Comparison of ENCODE assay signal across 19 cellular contexts in the genomic region with DNA sequence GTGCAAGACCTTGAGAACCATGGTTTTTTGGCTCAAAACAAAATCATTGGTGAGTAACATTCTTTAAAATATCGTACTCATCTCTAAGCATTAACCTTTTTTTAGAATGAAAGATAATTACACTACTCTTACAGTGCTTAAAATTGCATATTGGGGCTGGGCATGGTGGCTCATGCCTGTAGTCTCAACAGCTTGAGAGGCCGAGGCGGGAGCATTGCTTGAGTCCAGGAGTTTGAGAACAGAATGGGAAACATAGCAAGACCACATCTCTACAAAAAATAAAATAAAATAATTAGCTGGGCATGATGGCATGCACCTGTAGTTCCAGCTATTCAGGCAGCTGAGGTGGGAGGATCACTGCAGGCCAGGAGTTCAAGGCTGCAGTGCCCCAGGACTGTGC. TPM values are rescaled to one million over a fixed set of nuclear protein-coding genes. Genes with fewer than 3 reads are reported as not detected.
DNase-seq lines count a peak whose midpoint lies in the region; ATAC-seq and TF ChIP-seq lines count a peak whose summit lies in the region.
"Had no signal": no experiment of that assay in that cellular context is flagged by ENCODE, and none has a peak within 500 bp of the region (broad histone marks: within the 10 kb centered on the region; RNA-seq: fewer than 3 reads in every experiment).

No MANE protein-coding gene starts in this region.

- no peak overlapping the region for H2BK15ac ChIP-seq in mesendoderm (replicated peaks; ENCODE audit: low read depth)

- H2BK120ac ChIP-seq in mesendoderm (ENCODE audit: low read depth, low read length): no peak overlapping the region

- H3K79me1 ChIP-seq in mesendoderm (ENCODE audit: low read length): peaks cover 2% of the 10 kb centered on the region

- no peak overlapping the region for H4K8ac ChIP-seq in mesendoderm (ENCODE audit: low read depth, low read length)

- H3K27me3 Mint-ChIP-seq in HFFc6 (ENCODE audit: insufficient read depth): peaks cover 3% of the 10 kb centered on the region
- H3K27me3 Mint-ChIP-seq: B cell had no signal

- no peak overlapping the region for H2AK5ac ChIP-seq in mesendoderm (ENCODE audit: low read length)

- H3K23ac ChIP-seq in mesendoderm (ENCODE audit: low read length): no peak overlapping the region

- H3K9me3 Mint-ChIP-seq in HFFc6: no peaks in the 10 kb centered on the region
- H3K9me3 Mint-ChIP-seq: CD8-positive, alpha-beta T cell; GM23338; H9 had no signal

- TF ChIP-seq CTCF in left ventricle myocardium inferior (IDR thresholded peaks at IDR 0.05; ENCODE audit: borderline replicate concordance): no peak
- TF ChIP-seq CTCF in HFFc6 (IDR thresholded peaks at IDR 0.05): no peak
- no peak for TF ChIP-seq CTCF in left lung (IDR thresholded peaks at IDR 0.05)

- H3K4me3 ChIP-seq in left ventricle myocardium inferior (no peak overlapping the region), mesendoderm (ENCODE audit: low read length) (no peak overlapping the region), left lung (no peak overlapping the region)
- H3K4me3 ChIP-seq: BLaER1, GM12878, GM23338 had no signal

- peaks cover 30% of the 10 kb centered on the region for H3K4me1 ChIP-seq in left ventricle myocardium inferior
- H3K4me1 ChIP-seq in mesendoderm (ENCODE audit: control insufficient read depth, low read depth, low read length): peaks cover 3% of the 10 kb centered on the region
- peaks cover 5 to 37% of the 10 kb centered on the region in 2 donors for H3K4me1 ChIP-seq in left lung
- H3K4me1 ChIP-seq: Caco-2 had no signal

- peaks cover 16% of the 10 kb centered on the region for H3K36me3 Mint-ChIP-seq in HFFc6 (ENCODE audit: low read depth)
- H3K36me3 Mint-ChIP-seq: CD4-positive, CD25-positive, alpha-beta regulatory T cell had no signal

- DNase-seq in Right ventricle myocardium inferior (ENCODE audit: missing footprints): peak; percentile 52
- no peak for DNase-seq in left ventricle myocardium inferior
- no peak for DNase-seq in HFFc6
- no peak for DNase-seq in mesendoderm
- no peak for DNase-seq in left lung
- DNase-seq: Caco-2; CD4-positive, CD25-positive, alpha-beta regulatory T cell; CD8-positive, alpha-beta T cell; DMS153; DND-41; H9 had no signal

- H3K9ac ChIP-seq in mesendoderm (ENCODE audit: low read length): no peak overlapping the region
- H3K9ac ChIP-seq: BLaER1 had no signal

- peak overlapping the region; percentile 72 for H3K27ac Mint-ChIP-seq in HFFc6
- H3K27ac Mint-ChIP-seq: B cell; CD4-positive, CD25-positive, alpha-beta regulatory T cell; CD8-positive, alpha-beta T cell; GM23338; H9 had no signal

- no peak overlapping the region for H4K5ac ChIP-seq in mesendoderm (ENCODE audit: low read length)

- peaks cover 76% of the 10 kb centered on the region for H3K4me1 Mint-ChIP-seq in HFFc6 (ENCODE audit: low read depth)

- H3K9me3 ChIP-seq in left ventricle myocardium inferior (replicated peaks) (no peaks in the 10 kb centered on the region), left lung (no peaks in the 10 kb centered on the region)
- H3K9me3 ChIP-seq: BLaER1, Caco-2 had no signal

- intact Hi-C loops in Right ventricle myocardium inferior (cut with DNase I) (no loop called here), left ventricle myocardium inferior (cut with micrococcal nuclease) (no loop called here), left lung (cut with DNase I) (no loop called here)

- no peaks in the 10 kb centered on the region for H3K79me2 ChIP-seq in mesendoderm (ENCODE audit: control insufficient read depth, insufficient read depth, low read length)

- no peak overlapping the region for H3K56ac ChIP-seq in mesendoderm (ENCODE audit: low read length)

- no peak overlapping the region for H3K27ac ChIP-seq in left ventricle myocardium inferior (replicated peaks)
- H3K27ac ChIP-seq in mesendoderm (ENCODE audit: low read depth, low read length): no peak overlapping the region
- no peak overlapping the region for H3K27ac ChIP-seq in left lung
- H3K27ac ChIP-seq: 22Rv1, BLaER1, C4-2B had no signal

- H3K4me2 ChIP-seq in mesendoderm (ENCODE audit: low read length): no peak overlapping the region
- H3K4me2 ChIP-seq: BLaER1, GM23338 had no signal

- H2BK5ac ChIP-seq in mesendoderm (ENCODE audit: low read length): no peak overlapping the region

- no CpG with 5 or more reads among the region's 3 CpGs for WGBS in mesendoderm (ENCODE audit: extremely low coverage, insufficient coverage, low lambda C conversion rate)

- H3K4ac ChIP-seq in mesendoderm (ENCODE audit: low read depth, low read length): peak overlapping the region; percentile 10

- H3K27me3 ChIP-seq in left ventricle myocardium inferior (ENCODE audit: low read depth) (no peaks in the 10 kb centered on the region), mesendoderm (ENCODE audit: insufficient read depth, low read length, poor library complexity) (no peaks in the 10 kb centered on the region), left lung (peaks cover 0 to 16% of the 10 kb centered on the region in 2 donors)
- H3K27me3 ChIP-seq: BLaER1 had no signal

- ATAC-seq in Right ventricle myocardium inferior (no peak), GM21360 (IDR thresholded peaks at IDR 0.05; ENCODE audit: unreplicated experiment) (no peak), left lung (no peak)
- ATAC-seq: CD8-positive, alpha-beta T cell; GM12878; GM23338; HCT116 had no signal

- H3K4me3 Mint-ChIP-seq in HFFc6: no peak overlapping the region
- H3K4me3 Mint-ChIP-seq: B cell; CD8-positive, alpha-beta T cell; GM23338; H9 had no signal

- H3K36me3 ChIP-seq in left ventricle myocardium inferior (no peaks in the 10 kb centered on the region), mesendoderm (ENCODE audit: control insufficient read depth, insufficient read depth, low read length) (no peaks in the 10 kb centered on the region), left lung (no peaks in the 10 kb centered on the region)
- H3K36me3 ChIP-seq: BLaER1 had no signal

- H3K18ac ChIP-seq in mesendoderm (ENCODE audit: low read length): no peak overlapping the region

RNA-seq across cellular contexts. Expression of a gene that starts 2.9 kb away (rescaled TPM):
- total RNA-seq in Right ventricle myocardium inferior: 5.5 TPM
- 5.4 TPM for total RNA-seq in left ventricle myocardium inferior
- 100 to 1,000 TPM; 149 to 182 (median 173) TPM for total RNA-seq in HFFc6 (2021; fragmentation: NEBNext Ultra II Directional; extraction: Animal tissue kit (Norgen Biotek cat#: 25700))
- polyA plus RNA-seq in mesendoderm (2013, experiment 1 of 2): 9.1 TPM
- 8.9 TPM for polyA plus RNA-seq in mesendoderm (2013, experiment 2 of 2)
- 10 to 100 TPM; 18.5 to 20.7 TPM for total RNA-seq in left lung

Comparison
In these comparisons a context has a peak if more than half of its experiments do, and no peak if none do; other contexts are left out.
1. RNA of a gene that starts 2.9 kb away (total RNA-seq): 149 to 182 TPM in HFFc6; 18.5 to 20.7 TPM in left lung, 5.5 TPM in Right ventricle myocardium inferior (single experiment) and 5.4 TPM in left ventricle myocardium inferior (single experiment); every median in the first group is over 4 times any median in the second.